Comparison of ENCODE assay signal across 16 cellular contexts in the genomic region with DNA sequence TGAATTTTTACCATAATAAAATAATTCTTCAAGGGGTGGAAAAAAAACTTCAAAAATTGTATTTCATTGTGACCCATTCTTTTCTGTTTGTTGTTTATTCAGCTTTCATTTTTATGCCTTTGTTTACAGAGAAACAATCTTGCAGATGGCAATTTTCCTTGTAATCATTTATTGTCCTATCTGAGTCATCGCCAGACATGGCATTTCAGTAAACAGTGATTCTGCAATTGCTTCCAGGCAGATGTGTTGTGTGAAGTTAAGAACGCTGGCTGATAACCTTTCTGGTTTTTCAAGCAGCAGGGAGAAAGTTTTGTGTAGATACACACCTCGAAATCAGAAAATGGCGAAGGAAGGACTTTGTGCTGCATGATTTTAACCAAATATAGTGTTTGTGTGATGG.
DNase-seq lines count a peak whose midpoint lies in the region; ATAC-seq, FAIRE-seq and TF ChIP-seq lines count a peak whose summit lies in the region.
"Had no signal": no experiment of that assay in that cellular context is flagged by ENCODE, and none has a peak within 500 bp of the region (broad histone marks: within the 10 kb centered on the region; RNA-seq: fewer than 3 reads in every experiment).

No MANE protein-coding gene starts in this region.

- no peak overlapping the region for H3K4me3 ChIP-seq in NB4 (ENCODE audit: low read depth, low read length)
- no peak overlapping the region for H3K4me3 ChIP-seq in K562
- no peak overlapping the region for H3K4me3 ChIP-seq in mucosa of descending colon
- no peak overlapping the region for H3K4me3 ChIP-seq in sigmoid colon

- no peaks in the 10 kb centered on the region for H3K9me1 ChIP-seq in K562 (ENCODE audit: control insufficient read depth, insufficient read depth, low read length)

- H3K36me3 ChIP-seq in K562 (ENCODE audit: control insufficient read depth, insufficient read depth, low read length) = no peaks in the 10 kb centered on the region
- H3K36me3 ChIP-seq in mucosa of descending colon (ENCODE audit: low read depth) = no peaks in the 10 kb centered on the region
- no peaks in the 10 kb centered on the region for H3K36me3 ChIP-seq in sigmoid colon

- intact Hi-C loops in K562 (cut with micrococcal nuclease) (no loop called here), mucosa of descending colon (cut with DNase I, micrococcal nuclease) (no loop called here), natural killer cell (cut with micrococcal nuclease) (no loop called here), sigmoid colon (cut with DNase I) (no loop called here)

- H2AFZ ChIP-seq in K562 (ENCODE audit: low read depth, low read length) = no peak overlapping the region

- H3K4me1 Mint-ChIP-seq in natural killer cell = peaks cover 10 to 15% of the 10 kb centered on the region in 2 donors
- H3K4me1 Mint-ChIP-seq: activated CD4-positive, alpha-beta T cell treated with anti-CD3 and anti-CD28 coated beads for 36 hours had no signal

- no TSS peak for BruUV-seq in K562 (replicated peaks; lab: Mats Ljungman, UMichigan)

- 9% methylated on average over 4 of the region's 4 CpGs for WGBS in K562 (ENCODE audit: insufficient coverage, low coverage, missing lambda C conversion rate)
- 58 to 83% methylated on average over 4 of the region's 4 CpGs for WGBS in sigmoid colon, 2 donors

- H3K36me3 Mint-ChIP-seq in natural killer cell = no peaks in the 10 kb centered on the region

- in situ Hi-C loops in K562 (cut with MboI) = no loop called here

- TF ChIP-seq EP300 in K562 (IDR thresholded peaks at IDR 0.05; ENCODE audit: low read length) (no peak), sigmoid colon (IDR thresholded peaks at IDR 0.05) (no peak)

- H3K4me1 ChIP-seq in K562 (replicated peaks in 1 of 2; ENCODE audit: control insufficient read depth in 2 of 2, insufficient read depth in 2 of 2, low read length in 2 of 2) (peaks cover 0 to 3% of the 10 kb centered on the region in 2 experiments; a peak in 2 of 5 replicates), mucosa of descending colon (ENCODE audit: low read depth) (no peaks in the 10 kb centered on the region), sigmoid colon (peaks cover 0 to 9% (median 4%) of the 10 kb centered on the region in 4 donors)

- TF ChIP-seq CTCF in NB4 (IDR thresholded peaks at IDR 0.05; ENCODE audit: low read depth, low read length) = no peak
- TF ChIP-seq CTCF in K562 (IDR thresholded peaks at IDR 0.05 in 2 of 3, conservative IDR thresholded peaks at IDR 0.05 in 1 of 3; ENCODE audit: insufficient read depth in 2 of 3, low read depth in 1 of 3, low read length in 3 of 3) = no peak
- no peak for TF ChIP-seq CTCF in mucosa of descending colon (IDR thresholded peaks at IDR 0.05)
- no peak for TF ChIP-seq CTCF in natural killer cell (IDR thresholded peaks at IDR 0.05)
- no peak for TF ChIP-seq CTCF in sigmoid colon (IDR thresholded peaks at IDR 0.05)

- H3K9ac ChIP-seq in K562 (ENCODE audit: insufficient read depth in 1 of 2, low read depth in 2 of 2, low read length in 2 of 2) = no peak overlapping the region
- H3K9ac ChIP-seq: KMS-11 had no signal

- CTCF ChIA-PET in K562 (lab: Yijun Ruan, JAX; ENCODE audit: low intra/inter-chr PET ratio) = no interaction called here
- CTCF ChIA-PET in HEK293T (lab: Yijun Ruan, JAX) = no interaction called here

- H3K79me2 ChIP-seq in K562 (ENCODE audit: control insufficient read depth, insufficient read depth, low read length) = no peaks in the 10 kb centered on the region

- TF ChIP-seq POLR2A in NB4 (IDR thresholded peaks at IDR 0.05; ENCODE audit: extremely low read depth, insufficient read length) (no peak), K562 (conservative IDR thresholded peaks at IDR 0.05) (no peak), sigmoid colon (IDR thresholded peaks at IDR 0.05) (no peak)

- no peaks in the 10 kb centered on the region for H4K20me1 ChIP-seq in K562 (replicated peaks; ENCODE audit: control insufficient read depth, insufficient read depth, low read length)

- H3K27me3 ChIP-seq in K562 (ENCODE audit: control insufficient read depth in 2 of 2, insufficient read depth in 2 of 2, low read length in 2 of 2) (no peaks in the 10 kb centered on the region), sigmoid colon (no peaks in the 10 kb centered on the region)

- peak; percentile 97 for DNase-seq in DMS53 treated with DMSO at 0.1 percent for 48 hours (lab: John Stamatoyannopoulos, UW; ENCODE audit: unreplicated experiment)
- peak; percentile 13 for DNase-seq in NB4 (ENCODE audit: low read depth)
- DNase-seq in K562 (ENCODE audit: extremely low read depth in 1 of 4, low spot score in 3 of 4) = peak in 1 of 4 experiments; percentile 16
- no peak for DNase-seq in mucosa of descending colon
- DNase-seq in HEK293T (ENCODE audit: extremely low spot score) = no peak
- DNase-seq in natural killer cell = no peak
- no peak for DNase-seq in sigmoid colon
- DNase-seq: activated CD4-positive, alpha-beta T cell treated with anti-CD3 and anti-CD28 coated beads for 36 hours; endodermal cell; NCI-H526 treated with DMSO at 0.1 percent for 48 hours; retina; substantia nigra; SW 1271 had no signal

- ATAC-seq in K562 (no peak), mucosa of descending colon (peak; percentile 54), natural killer cell (no peak)
- ATAC-seq: activated CD4-positive, alpha-beta T cell treated with anti-CD3 and anti-CD28 coated beads for 36 hours had no signal

- POLR2A ChIA-PET in K562 (lab: Yijun Ruan, JAX) (no interaction called here), HEK293T (lab: Yijun Ruan, JAX) (no interaction called here)

- H3K4me3 Mint-ChIP-seq in natural killer cell = no peak overlapping the region
- H3K4me3 Mint-ChIP-seq: activated CD4-positive, alpha-beta T cell treated with anti-CD3 and anti-CD28 coated beads for 36 hours; endodermal cell had no signal

- no peak overlapping the region for H3K27ac Mint-ChIP-seq in natural killer cell
- H3K27ac Mint-ChIP-seq: activated CD4-positive, alpha-beta T cell treated with anti-CD3 and anti-CD28 coated beads for 36 hours; endodermal cell had no signal

- H3K9me3 ChIP-seq in K562 (replicated peaks; ENCODE audit: control insufficient read depth, insufficient read depth, low read depth, low read length) (no peaks in the 10 kb centered on the region), mucosa of descending colon (no peaks in the 10 kb centered on the region), sigmoid colon (no peaks in the 10 kb centered on the region)

- no peak overlapping the region for H3K4me2 ChIP-seq in K562 (ENCODE audit: insufficient read depth, low read length)
- H3K4me2 ChIP-seq: KMS-11 had no signal

- H3K9me3 Mint-ChIP-seq in natural killer cell = no peaks in the 10 kb centered on the region

- no peaks in the 10 kb centered on the region for H3K27me3 Mint-ChIP-seq in natural killer cell (ENCODE audit: low read depth in 2 of 2)
- H3K27me3 Mint-ChIP-seq: activated CD4-positive, alpha-beta T cell treated with anti-CD3 and anti-CD28 coated beads for 36 hours had no signal

- H3K27ac ChIP-seq in K562 (ENCODE audit: extremely low read depth, low read depth, low read length) (no peak overlapping the region), sigmoid colon (no peak overlapping the region)
- H3K27ac ChIP-seq: KMS-11 had no signal

- TF ChIP-seq RAD21 in K562 (CRISPR knock-in tag; conservative IDR thresholded peaks at IDR 0.05 in 1 of 2, IDR thresholded peaks at IDR 0.05 in 1 of 2) = no peak

- no peak for FAIRE-seq in K562 (lab: Jason Lieb, UNC)
- FAIRE-seq: D721Med, GM12892 had no signal

TF ChIP-seq in K562, 482 proteins besides CTCF, POLR2A, EP300 and RAD21 (continues in another document):
- peak; percentile 67 for TF ChIP-seq TAL1 (IDR thresholded peaks at IDR 0.05)
- TF ChIP-seq ZNF217 (CRISPR knock-in tag; IDR thresholded peaks at IDR 0.05) = no peak
- 0 out of 2 replicates have a peak, but pooled peaks have one; percentile 13 for TF ChIP-seq SMARCE1 (IDR thresholded peaks at IDR 0.05)
- peak; percentile 60; the same call in 1 of the 2 replicates for TF ChIP-seq JUND (IDR thresholded peaks at IDR 0.05; ENCODE audit: borderline replicate concordance, low read depth, low read length)
- TF ChIP-seq JUND (tag; IDR thresholded peaks at IDR 0.05; ENCODE audit: borderline replicate concordance, low read depth, low read length) = peak; percentile 76; the same call in 2 of the 3 replicates
- TF ChIP-seq MAZ (CRISPR knock-in tag; conservative IDR thresholded peaks at IDR 0.05 in 1 of 2, IDR thresholded peaks at IDR 0.05 in 1 of 2) = no peak
- peak; percentile 81 for TF ChIP-seq CBFA2T3 (IDR thresholded peaks at IDR 0.05)
- TF ChIP-seq FOXJ2 (tag; IDR thresholded peaks at IDR 0.05) = peak; percentile 74; the same call in 1 of the 2 replicates
- peak in 1 of 2 experiments; percentile 64; a peak in 2 of 4 replicates for TF ChIP-seq FOXA3 (CRISPR knock-in tag; conservative IDR thresholded peaks at IDR 0.05 in 1 of 2, IDR thresholded peaks at IDR 0.05 in 1 of 2)

TF ChIP-seq in HEK293T, 16 proteins besides CTCF, POLR2A, EP300 and RAD21:
- TF ChIP-seq FOXK2 (IDR thresholded peaks at IDR 0.05) = no peak
- no peak for TF ChIP-seq BHLHE40 (IDR thresholded peaks at IDR 0.05; ENCODE audit: borderline replicate concordance)
- no peak for TF ChIP-seq ELF4 (IDR thresholded peaks at IDR 0.05)
- TF ChIP-seq TARDBP (IDR thresholded peaks at IDR 0.05) = no peak
- TF ChIP-seq SP1 (IDR thresholded peaks at IDR 0.05) = no peak
- TF ChIP-seq CTBP1 (IDR thresholded peaks at IDR 0.05; ENCODE audit: borderline replicate concordance) = no peak
- TF ChIP-seq HDGF (IDR thresholded peaks at IDR 0.05; ENCODE audit: borderline replicate concordance) = no peak
- TF ChIP-seq PKNOX1 (IDR thresholded peaks at IDR 0.05) = no peak
TF ChIP-seq in HEK293T: peak in this region for 0.

Comparison
In these comparisons a context has a peak if more than half of its experiments do, and no peak if none do; other contexts are left out.
1. DNase-seq: peak in DMS53 treated with DMSO at 0.1 percent for 48 hours (single experiment) and NB4 (single experiment); none in mucosa of descending colon (0 of 3), HEK293T (single experiment), natural killer cell (single experiment) and sigmoid colon (single experiment).